In the genomic region with DNA sequence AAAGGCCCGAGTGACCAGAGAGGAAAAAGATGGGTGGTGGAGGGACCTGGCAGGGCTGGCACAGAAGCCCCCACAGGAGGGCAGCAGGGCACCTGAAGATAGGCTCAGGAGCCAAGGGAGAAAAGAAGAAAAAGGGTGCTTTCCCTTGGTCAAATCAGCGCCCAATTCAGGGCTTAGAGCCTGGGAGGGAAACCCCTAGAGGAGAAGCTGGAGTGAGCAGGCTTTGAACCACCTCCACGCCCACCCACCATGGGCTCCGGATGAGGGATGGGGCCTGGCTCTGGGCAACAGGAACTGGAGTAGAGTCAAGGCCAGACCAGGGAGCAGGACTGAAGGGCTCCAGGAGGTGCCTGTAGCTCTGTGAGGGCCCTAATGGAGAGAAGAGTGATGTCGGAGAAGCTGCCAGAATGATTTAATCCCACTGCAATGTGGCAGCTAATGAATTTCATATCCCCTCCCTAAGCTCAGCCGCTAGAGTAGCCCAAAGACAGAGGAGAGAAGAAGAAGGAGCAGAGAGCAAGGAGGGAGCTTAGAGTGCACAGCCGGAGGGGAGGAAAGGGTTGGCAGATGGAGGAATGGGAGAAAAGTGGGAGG, we compare ENCODE assay signal across 13 cellular contexts. TPM values are rescaled to one million over a fixed set of nuclear protein-coding genes. Genes with fewer than 3 reads are reported as not detected.
A peak's percentile ranks its signal among the peaks of the same experiment; 100 is the strongest.
DNase-seq lines count a peak whose midpoint lies in the region; ATAC-seq, FAIRE-seq and TF ChIP-seq lines count a peak whose summit lies in the region.
"Had no signal": no experiment of that assay in that cellular context is flagged by ENCODE, and none has a peak within 500 bp of the region (broad histone marks: within the 10 kb centered on the region; RNA-seq: fewer than 3 reads in every experiment).

No MANE protein-coding gene starts in this region.

- no peak for TF ChIP-seq POLR2A in HCT116 (IDR thresholded peaks at IDR 0.05; ENCODE audit: borderline replicate concordance, extremely low read depth, insufficient read depth, insufficient read length)

- 58 to 66% (median 61%) methylated on average over 7 of the region's 7 CpGs for WGBS in adipose tissue, 3 donors
- 52% methylated on average over 7 of the region's 7 CpGs for WGBS in hepatocyte (ENCODE audit: low lambda C conversion rate, missing lambda C conversion rate)
- 65 to 70% methylated on average over 7 of the region's 7 CpGs for WGBS in pancreas, 2 donors

- no peak for TF ChIP-seq RAD21 in HCT116 (IDR thresholded peaks at IDR 0.05; ENCODE audit: low read depth)

- no peak overlapping the region for H2AFZ ChIP-seq in HCT116 (ENCODE audit: low read depth, low read length, poor library complexity, severe bottlenecking)
- H2AFZ ChIP-seq in hepatocyte = no peak overlapping the region

- H3K36me3 ChIP-seq in HCT116 (ENCODE audit: control insufficient read depth in 1 of 2, insufficient read depth in 2 of 2, low read length in 2 of 2) = no peaks in the 10 kb centered on the region
- H3K36me3 ChIP-seq in hepatocyte (replicated peaks; ENCODE audit: insufficient read depth, low read depth) = no peaks in the 10 kb centered on the region
- H3K36me3 ChIP-seq in pancreas = no peaks in the 10 kb centered on the region

- H4K20me1 ChIP-seq in HCT116 (ENCODE audit: insufficient read depth) (no peaks in the 10 kb centered on the region), hepatocyte (ENCODE audit: insufficient read depth, poor library complexity, severe bottlenecking) (no peaks in the 10 kb centered on the region)

- no peak overlapping the region for H3K4me2 ChIP-seq in HCT116 (ENCODE audit: low read length)
- H3K4me2 ChIP-seq in hepatocyte = no peak overlapping the region

- no peaks in the 10 kb centered on the region for H3K79me2 ChIP-seq in HCT116 (ENCODE audit: insufficient read depth, low read length)
- H3K79me2 ChIP-seq in hepatocyte = no peaks in the 10 kb centered on the region

- CTCF ChIA-PET in HCT116 (lab: Charles Lee) = interaction anchor here (0.7 to 1.5 kb wide), 2 partner anchors 11 to 24 kb away, joined by 3 to 4 read pairs; no protein-coding TSS in a partner anchor

- no peak for FAIRE-seq in pancreas (lab: Jason Lieb, UNC)

- no peaks in the 10 kb centered on the region for H3K36me3 Mint-ChIP-seq in stimulated activated memory B cell treated with anti-CD40 and anti-IgM and Interleukin-4, amounts not matched to agents 10 μg/mL and 1 μg/mL and 100 μg/mL, for 72 hours
- H3K36me3 Mint-ChIP-seq in activated CD4-positive, alpha-beta T cell treated with anti-CD3 and anti-CD28 coated beads, Interleukin-2, amount 10 ng/mL, durations not matched to agents 24 days and 14 days (ENCODE audit: low read depth) = no peaks in the 10 kb centered on the region
- H3K36me3 Mint-ChIP-seq: activated naive CD4-positive, alpha-beta T cell treated with anti-CD3 and anti-CD28 coated beads, Interleukin-2, amount 50 U/mL, for 24 hours had no signal

- no peak overlapping the region for H3K4me3 Mint-ChIP-seq in stimulated activated memory B cell treated with anti-CD40 and anti-IgM and Interleukin-4, amounts not matched to agents 10 μg/mL and 1 μg/mL and 100 μg/mL, for 72 hours
- no peak overlapping the region for H3K4me3 Mint-ChIP-seq in activated CD4-positive, alpha-beta T cell treated with anti-CD3 and anti-CD28 coated beads, Interleukin-2, amount 10 ng/mL, durations not matched to agents 24 days and 14 days
- H3K4me3 Mint-ChIP-seq: activated naive CD4-positive, alpha-beta T cell treated with anti-CD3 and anti-CD28 coated beads, Interleukin-2, amount 50 U/mL, for 24 hours had no signal

- H3K4me1 Mint-ChIP-seq in stimulated activated memory B cell treated with anti-CD40 and anti-IgM and Interleukin-4, amounts not matched to agents 10 μg/mL and 1 μg/mL and 100 μg/mL, for 72 hours = peaks cover 30% of the 10 kb centered on the region
- H3K4me1 Mint-ChIP-seq in activated CD4-positive, alpha-beta T cell treated with anti-CD3 and anti-CD28 coated beads, Interleukin-2, amount 10 ng/mL, durations not matched to agents 24 days and 14 days = no peaks in the 10 kb centered on the region
- H3K4me1 Mint-ChIP-seq: activated naive CD4-positive, alpha-beta T cell treated with anti-CD3 and anti-CD28 coated beads, Interleukin-2, amount 50 U/mL, for 24 hours had no signal

- H3K27ac Mint-ChIP-seq in stimulated activated memory B cell treated with anti-CD40 and anti-IgM and Interleukin-4, amounts not matched to agents 10 μg/mL and 1 μg/mL and 100 μg/mL, for 72 hours = peak overlapping the region; percentile 1
- no peak overlapping the region for H3K27ac Mint-ChIP-seq in activated CD4-positive, alpha-beta T cell treated with anti-CD3 and anti-CD28 coated beads, Interleukin-2, amount 10 ng/mL, durations not matched to agents 24 days and 14 days
- H3K27ac Mint-ChIP-seq: activated naive CD4-positive, alpha-beta T cell treated with anti-CD3 and anti-CD28 coated beads, Interleukin-2, amount 50 U/mL, for 24 hours had no signal

- no peak overlapping the region for H3K27ac ChIP-seq in HCT116 (ENCODE audit: low read depth, low read length)
- H3K27ac ChIP-seq in adipose tissue (ENCODE audit: low read depth, low read length) = peak overlapping the region; percentile 17
- peak overlapping the region; percentile 68 for H3K27ac ChIP-seq in hepatocyte
- H3K27ac ChIP-seq in pancreas = no peak overlapping the region

- no peak overlapping the region for H3K9ac ChIP-seq in HCT116 (ENCODE audit: low read length)

- H3K9me3 ChIP-seq in HCT116 (ENCODE audit: control insufficient read depth in 1 of 2, insufficient read depth in 1 of 2, low read depth in 1 of 2, low read length in 2 of 2) (no peaks in the 10 kb centered on the region), hepatocyte (ENCODE audit: low read depth) (no peaks in the 10 kb centered on the region), pancreas (no peaks in the 10 kb centered on the region)

- no peak for DNase-seq in HCT116 (ENCODE audit: low read depth, low spot score)
- no peak for DNase-seq in hepatocyte (ENCODE audit: low spot score)
- no peak for DNase-seq in activated CD4-positive, alpha-beta T cell treated with anti-CD3 and anti-CD28 coated beads, Interleukin-2, amount 10 ng/mL, durations not matched to agents 24 days and 14 days
- no peak for DNase-seq in AG08395 (ENCODE audit: low spot score)
- DNase-seq in pancreas = no peak
- DNase-seq: NCI-H2029 treated with DMSO at 0.1 percent for 48 hours, occipital lobe had no signal

- BruUV-seq in HCT116 (replicated peaks; lab: Mats Ljungman, UMichigan) = no TSS peak

- H3K4me1 ChIP-seq in HCT116 (ENCODE audit: control insufficient read depth in 1 of 2, insufficient read depth in 2 of 2, low read length in 2 of 2) (no peaks in the 10 kb centered on the region), hepatocyte (ENCODE audit: insufficient read depth) (peaks cover 21% of the 10 kb centered on the region), pancreas (no peaks in the 10 kb centered on the region)

- POLR2A ChIA-PET in HCT116 (lab: Charles Lee) = no interaction called here

- TF ChIP-seq CTCF in HCT116 (IDR thresholded peaks at IDR 0.05 in 2 of 3, conservative IDR thresholded peaks at IDR 0.05 in 1 of 3; ENCODE audit: borderline replicate concordance in 1 of 3, insufficient read depth in 1 of 3, low read depth in 2 of 3, low read length in 2 of 3) (no peak), hepatocyte (IDR thresholded peaks at IDR 0.05; ENCODE audit: poor library complexity) (peak; percentile 1), pancreas (IDR thresholded peaks at IDR 0.05) (no peak)

- H3K4me3 ChIP-seq in HCT116 (replicated peaks in 1 of 2; ENCODE audit: low read depth in 1 of 2, low read length in 2 of 2) = no peak overlapping the region
- no peak overlapping the region for H3K4me3 ChIP-seq in hepatocyte
- H3K4me3 ChIP-seq in pancreas = no peak overlapping the region

- ATAC-seq in HCT116 (peak; percentile 44; the same call in 1 of the 2 replicates), HG03432 (IDR thresholded peaks at IDR 0.05; ENCODE audit: unreplicated experiment) (no peak), pancreas (no peak)
- no peak for ATAC-seq in stimulated activated memory B cell treated with anti-CD40 and anti-IgM and Interleukin-4, amounts not matched to agents 10 μg/mL and 1 μg/mL and 100 μg/mL, for 72 hours

- H3K27me3 ChIP-seq in HCT116 (ENCODE audit: insufficient read depth, low read length) (0 out of 2 replicates have a peak, but pooled peaks cover 3% of the 10 kb centered on the region), hepatocyte (no peaks in the 10 kb centered on the region), pancreas (no peaks in the 10 kb centered on the region)

- peaks cover 55% of the 10 kb centered on the region for H3K27me3 Mint-ChIP-seq in stimulated activated memory B cell treated with anti-CD40 and anti-IgM and Interleukin-4, amounts not matched to agents 10 μg/mL and 1 μg/mL and 100 μg/mL, for 72 hours
- peaks cover 31% of the 10 kb centered on the region for H3K27me3 Mint-ChIP-seq in activated CD4-positive, alpha-beta T cell treated with anti-CD3 and anti-CD28 coated beads, Interleukin-2, amount 10 ng/mL, durations not matched to agents 24 days and 14 days

- RAD21 ChIA-PET in HCT116 (lab: Charles Lee; ENCODE audit: low non-redundant PET in 1 of 2, low total read pairs in 2 of 2, uncharacterized antibody in 2 of 2, unreplicated experiment in 2 of 2) = interaction anchor here in 1 of 2 experiments (0.5 kb wide), 1 partner anchor 127 kb away, joined by 4 read pairs; no protein-coding TSS in a partner anchor

- H3K9me3 Mint-ChIP-seq in stimulated activated memory B cell treated with anti-CD40 and anti-IgM and Interleukin-4, amounts not matched to agents 10 μg/mL and 1 μg/mL and 100 μg/mL, for 72 hours = no peaks in the 10 kb centered on the region
- no peaks in the 10 kb centered on the region for H3K9me3 Mint-ChIP-seq in activated CD4-positive, alpha-beta T cell treated with anti-CD3 and anti-CD28 coated beads, Interleukin-2, amount 10 ng/mL, durations not matched to agents 24 days and 14 days
- H3K9me3 Mint-ChIP-seq: activated naive CD4-positive, alpha-beta T cell treated with anti-CD3 and anti-CD28 coated beads, Interleukin-2, amount 50 U/mL, for 24 hours had no signal

- intact Hi-C loops in HCT116 (cut with micrococcal nuclease) = no loop called here
- intact Hi-C loops in activated CD4-positive, alpha-beta T cell treated with anti-CD3 and anti-CD28 coated beads, Interleukin-2, amount 10 ng/mL, durations not matched to agents 24 days and 14 days (cut with micrococcal nuclease) = no loop called here
- intact Hi-C loops in pancreas (cut with DNase I) = no loop called here

- H3K9me2 ChIP-seq in HCT116 (ENCODE audit: insufficient read depth) (no peaks in the 10 kb centered on the region), hepatocyte (replicated peaks; ENCODE audit: insufficient read depth) (no peaks in the 10 kb centered on the region)

RNA-seq across cellular contexts. Expression of gene PRELP, which starts 12.0 kb away (rescaled TPM):
- total RNA-seq in HCT116 (2021; ENCODE audit: unreplicated experiment) (0.10 TPM), hepatocyte (0.83 and 0.84 TPM in 2 replicates), pancreas (1 to 10 TPM; 1.2 to 6.6 (median 2.4) TPM)
- not detected in 2 replicates for polyA plus RNA-seq in HCT116 (2012)
- polyA plus RNA-seq in adipose tissue (10 to 100 TPM in 2 of 3 donors, 1 to 10 TPM in 1; 5.7 to 86.3 (median 69.6) TPM), hepatocyte (8.7 and 10.8 TPM in 2 replicates), pancreas (1 to 10 TPM; 3.4 to 4.1 TPM)
- total RNA-seq in activated CD4-positive, alpha-beta T cell treated with anti-CD3 and anti-CD28 coated beads, Interleukin-2, amount 10 ng/mL, durations not matched to agents 24 days and 14 days = not detected in 2 replicates
- total RNA-seq: glomerular endothelial cell; T-helper 2 cell treated with Interferon-gamma antibody and Interleukin-4, amounts not matched to agents 100 ng/mL and 5 ng/mL, for 36 hours had no signal

RNA-seq across cellular contexts. Expression of gene OPTC, which starts 30.4 kb away (rescaled TPM):
- total RNA-seq in HCT116 (2021; ENCODE audit: unreplicated experiment) (not detected), hepatocyte (not detected in 2 replicates), pancreas (not detected)
- not detected in 2 replicates for polyA plus RNA-seq in HCT116 (2012)
- polyA plus RNA-seq in adipose tissue (not detected), hepatocyte (0.28 TPM in 1 of 2 replicates, not detected in the other), pancreas (not detected)
- total RNA-seq in activated CD4-positive, alpha-beta T cell treated with anti-CD3 and anti-CD28 coated beads, Interleukin-2, amount 10 ng/mL, durations not matched to agents 24 days and 14 days = not detected in 2 replicates
- total RNA-seq: glomerular endothelial cell; occipital lobe; T-helper 2 cell treated with Interferon-gamma antibody and Interleukin-4, amounts not matched to agents 100 ng/mL and 5 ng/mL, for 36 hours had no signal

Comparison
In these comparisons a context has a peak if more than half of its experiments do, and no peak if none do; other contexts are left out.
1. H3K27ac ChIP-seq: peak in adipose tissue (single experiment) and hepatocyte (single experiment); none in HCT116 (single experiment) and pancreas (0 of 4).